In genomic region chr14:56129941-56130340, GRCh38 we compare ENCODE assay signal across 1 cellular context.
TF ChIP-seq lines count a peak whose summit lies in the region.

No MANE protein-coding gene starts in this region.

TF ChIP-seq in IMR-90, 13 proteins besides CTCF, POLR2A, EP300 and RAD21 (continued from another document):
- no peak for TF ChIP-seq ELK1 (IDR thresholded peaks at IDR 0.05; ENCODE audit: borderline replicate concordance, low read depth, low read length)
- no peak for TF ChIP-seq MAFK (IDR thresholded peaks at IDR 0.05; ENCODE audit: low read depth, low read length)
- no peak for TF ChIP-seq BHLHE40 (IDR thresholded peaks at IDR 0.05; ENCODE audit: low read depth, low read length)
- TF ChIP-seq NFE2L2 (IDR thresholded peaks at IDR 0.05; ENCODE audit: low read depth, low read length) = no peak
- TF ChIP-seq FOS (IDR thresholded peaks at IDR 0.05; ENCODE audit: low read depth, low read length) = no peak
